Comparison of ENCODE assay signal across 44 cellular contexts in genomic region chr1:44161546-44161945, GRCh38. TPM values are rescaled to one million over a fixed set of nuclear protein-coding genes. Genes with fewer than 3 reads are reported as not detected.
"Had no signal": no experiment of that assay in that cellular context is flagged by ENCODE, and none has a peak within 500 bp of the region (broad histone marks: within the 10 kb centered on the region; RNA-seq: fewer than 3 reads in every experiment).

No MANE protein-coding gene starts in this region.

- H3K9me3 Mint-ChIP-seq: activated naive CD4-positive, alpha-beta T cell treated with anti-CD3 and anti-CD28 coated beads for 36 hours; activated naive CD4-positive, alpha-beta T cell treated with anti-CD3 and anti-CD28 coated beads, Interleukin-2, amount 10 ng/mL, durations not matched to agents 7 days and 5 days; activated naive CD4-positive, alpha-beta T cell treated with anti-CD3 and anti-CD28 coated beads, Interleukin-2, amount 50 U/mL, for 24 hours; activated naive CD4-positive, alpha-beta T cell treated with anti-CD3 and anti-CD28 coated beads, Interleukin-2, amount 50 U/mL, for 72 hours; activated naive CD8-positive, alpha-beta T cell treated with anti-CD3 and anti-CD28 coated beads, Interleukin-2, amount 10 ng/mL, durations not matched to agents 7 days and 5 days; activated T-helper 1 cell treated with anti-CD3 and anti-CD28 coated beads, Interleukin-12 subunit alpha, Interleukin-12 subunit beta, Interleukin-2, Interleukin-4 antibody, amounts not matched to agents 30 ng/mL and 10 ng/mL and 1 ng/mL, durations not matched to agents 14 hours and 24 hours and 36 hours; activated T-helper 17 cell treated with anti-CD3 and anti-CD28 coated beads, Interleukin-2, amount 50 U/mL, for 72 hours; activated T-helper 2 cell treated with anti-CD3 and anti-CD28 coated beads, Interferon-gamma antibody, Interleukin-2, Interleukin-4, amounts not matched to agents 10 μg/mL and 5 μg/mL and 100 μg/mL, durations not matched to agents 14 hours and 24 hours and 36 hours; central memory CD8-positive, alpha-beta T cell had no signal

- H3K27ac Mint-ChIP-seq: activated naive CD4-positive, alpha-beta T cell treated with anti-CD3 and anti-CD28 coated beads for 36 hours; activated naive CD4-positive, alpha-beta T cell treated with anti-CD3 and anti-CD28 coated beads, Interleukin-2, amount 10 ng/mL, durations not matched to agents 7 days and 5 days; activated naive CD4-positive, alpha-beta T cell treated with anti-CD3 and anti-CD28 coated beads, Interleukin-2, amount 50 U/mL, for 24 hours; activated naive CD4-positive, alpha-beta T cell treated with anti-CD3 and anti-CD28 coated beads, Interleukin-2, amount 50 U/mL, for 72 hours; activated naive CD8-positive, alpha-beta T cell; activated naive CD8-positive, alpha-beta T cell treated with anti-CD3 and anti-CD28 coated beads for 36 hours; activated naive CD8-positive, alpha-beta T cell treated with anti-CD3 and anti-CD28 coated beads, Interleukin-2, amount 10 ng/mL, durations not matched to agents 7 days and 5 days; activated naive CD8-positive, alpha-beta T cell treated with anti-CD3 and anti-CD28 coated beads, Interleukin-2, amount 50 U/mL, for 24 hours; activated T-cell treated with anti-CD3 and anti-CD28 coated beads, Interleukin-2, amount 50 U/mL, for 24 hours; activated T-cell treated with anti-CD3 and anti-CD28 coated beads, Interleukin-2, amount 50 U/mL, for 72 hours; activated T-helper 1 cell treated with anti-CD3 and anti-CD28 coated beads, Interleukin-12 subunit alpha, Interleukin-12 subunit beta, Interleukin-2, Interleukin-4 antibody, amounts not matched to agents 30 ng/mL and 10 ng/mL and 1 ng/mL, durations not matched to agents 14 hours and 24 hours and 36 hours; activated T-helper 17 cell treated with anti-CD3 and anti-CD28 coated beads, Interleukin-2, amount 50 U/mL, for 72 hours; activated T-helper 2 cell treated with anti-CD3 and anti-CD28 coated beads, Interferon-gamma antibody, Interleukin-2, Interleukin-4, amounts not matched to agents 10 μg/mL and 5 μg/mL and 100 μg/mL, durations not matched to agents 14 hours and 24 hours and 36 hours; brain had no signal

- H3K27ac ChIP-seq: adrenal gland, ascending aorta, body of pancreas, brain microvascular endothelial cell, breast epithelium, cardiac muscle cell had no signal

- H3K4me3 ChIP-seq: adrenal gland, ascending aorta, body of pancreas, breast epithelium, cardiac muscle cell had no signal

- H3K36me3 ChIP-seq: adrenal gland, ascending aorta, brain microvascular endothelial cell, breast epithelium, cardiac muscle cell had no signal

- H3K4me3 Mint-ChIP-seq: activated naive CD4-positive, alpha-beta T cell treated with anti-CD3 and anti-CD28 coated beads for 36 hours; activated naive CD4-positive, alpha-beta T cell treated with anti-CD3 and anti-CD28 coated beads, Interleukin-2, amount 10 ng/mL, durations not matched to agents 7 days and 5 days; activated naive CD4-positive, alpha-beta T cell treated with anti-CD3 and anti-CD28 coated beads, Interleukin-2, amount 50 U/mL, for 24 hours; activated naive CD8-positive, alpha-beta T cell; activated naive CD8-positive, alpha-beta T cell treated with anti-CD3 and anti-CD28 coated beads for 36 hours; activated naive CD8-positive, alpha-beta T cell treated with anti-CD3 and anti-CD28 coated beads, Interleukin-2, amount 10 ng/mL, durations not matched to agents 7 days and 5 days; activated naive CD8-positive, alpha-beta T cell treated with anti-CD3 and anti-CD28 coated beads, Interleukin-2, amount 50 U/mL, for 24 hours; activated T-cell treated with anti-CD3 and anti-CD28 coated beads, Interleukin-2, amount 50 U/mL, for 24 hours; activated T-cell treated with anti-CD3 and anti-CD28 coated beads, Interleukin-2, amount 50 U/mL, for 4 hours; activated T-cell treated with anti-CD3 and anti-CD28 coated beads, Interleukin-2, amount 50 U/mL, for 72 hours; activated T-helper 1 cell treated with anti-CD3 and anti-CD28 coated beads, Interleukin-12 subunit alpha, Interleukin-12 subunit beta, Interleukin-2, Interleukin-4 antibody, amounts not matched to agents 30 ng/mL and 10 ng/mL and 1 ng/mL, durations not matched to agents 14 hours and 24 hours and 36 hours; activated T-helper 17 cell treated with anti-CD3 and anti-CD28 coated beads, Interleukin-2, amount 50 U/mL, for 72 hours; brain; central memory CD8-positive, alpha-beta T cell had no signal

- H3K27me3 Mint-ChIP-seq: activated naive CD4-positive, alpha-beta T cell treated with anti-CD3 and anti-CD28 coated beads, Interleukin-2, amount 50 U/mL, for 24 hours; activated naive CD8-positive, alpha-beta T cell; activated naive CD8-positive, alpha-beta T cell treated with anti-CD3 and anti-CD28 coated beads for 36 hours; activated naive CD8-positive, alpha-beta T cell treated with anti-CD3 and anti-CD28 coated beads, Interleukin-2, amount 50 U/mL, for 24 hours had no signal

- H3K27me3 ChIP-seq: adrenal gland, ascending aorta, body of pancreas, brain microvascular endothelial cell, breast epithelium, cardiac muscle cell had no signal

- H3K36me3 Mint-ChIP-seq: activated naive CD4-positive, alpha-beta T cell treated with anti-CD3 and anti-CD28 coated beads, Interleukin-2, amount 10 ng/mL, durations not matched to agents 7 days and 5 days; activated naive CD4-positive, alpha-beta T cell treated with anti-CD3 and anti-CD28 coated beads, Interleukin-2, amount 50 U/mL, for 24 hours; activated naive CD4-positive, alpha-beta T cell treated with anti-CD3 and anti-CD28 coated beads, Interleukin-2, amount 50 U/mL, for 72 hours; activated naive CD8-positive, alpha-beta T cell treated with anti-CD3 and anti-CD28 coated beads, Interleukin-2, amount 10 ng/mL, durations not matched to agents 7 days and 5 days; brain had no signal

- H3K4me1 Mint-ChIP-seq: activated naive CD4-positive, alpha-beta T cell treated with anti-CD3 and anti-CD28 coated beads, Interleukin-2, amount 10 ng/mL, durations not matched to agents 7 days and 5 days; activated naive CD4-positive, alpha-beta T cell treated with anti-CD3 and anti-CD28 coated beads, Interleukin-2, amount 50 U/mL, for 24 hours; activated naive CD8-positive, alpha-beta T cell treated with anti-CD3 and anti-CD28 coated beads for 36 hours; activated naive CD8-positive, alpha-beta T cell treated with anti-CD3 and anti-CD28 coated beads, Interleukin-2, amount 10 ng/mL, durations not matched to agents 7 days and 5 days; activated naive CD8-positive, alpha-beta T cell treated with anti-CD3 and anti-CD28 coated beads, Interleukin-2, amount 50 U/mL, for 24 hours; activated T-helper 17 cell treated with anti-CD3 and anti-CD28 coated beads, Interleukin-2, amount 50 U/mL, for 72 hours; brain; central memory CD8-positive, alpha-beta T cell had no signal

- H3K4me1 ChIP-seq: adrenal gland, ascending aorta, body of pancreas, breast epithelium had no signal

- H3K9me3 ChIP-seq: adrenal gland, ascending aorta, body of pancreas, breast epithelium had no signal

- ATAC-seq: activated naive CD4-positive, alpha-beta T cell treated with anti-CD3 and anti-CD28 coated beads, Interleukin-2, amount 50 U/mL, for 72 hours; activated naive CD8-positive, alpha-beta T cell treated with anti-CD3 and anti-CD28 coated beads, Interleukin-2, amount 50 U/mL, for 24 hours; activated T-cell treated with anti-CD3 and anti-CD28 coated beads, Interleukin-2, amount 50 U/mL, for 4 hours; activated T-cell treated with anti-CD3 and anti-CD28 coated beads, Interleukin-2, amount 50 U/mL, for 72 hours; activated T-helper 17 cell treated with anti-CD3 and anti-CD28 coated beads, Interleukin-2, amount 50 U/mL, for 72 hours; body of pancreas had no signal

- DNase-seq: activated effector memory CD4-positive, alpha-beta T cell treated with anti-CD3 and anti-CD28 coated beads, Interleukin-2, amount 50 U/mL, for 16 hours; activated effector memory CD4-positive, alpha-beta T cell treated with Interleukin-2 at 50 U/mL for 16 hours; activated gamma-delta T cell; activated gamma-delta T cell treated with Interleukin-2 at 50 U/mL for 16 hours; activated naive CD4-positive, alpha-beta T cell; activated naive CD4-positive, alpha-beta T cell treated with anti-CD3 and anti-CD28 coated beads for 36 hours; activated naive CD4-positive, alpha-beta T cell treated with anti-CD3 and anti-CD28 coated beads, Interleukin-2, amount 10 ng/mL, durations not matched to agents 7 days and 5 days; activated naive CD4-positive, alpha-beta T cell treated with anti-CD3 and anti-CD28 coated beads, Interleukin-2, amount 50 U/mL, for 16 hours; activated naive CD4-positive, alpha-beta T cell treated with Interleukin-2 at 50 U/mL for 16 hours; activated naive CD8-positive, alpha-beta T cell treated with anti-CD3 and anti-CD28 coated beads for 36 hours; activated naive CD8-positive, alpha-beta T cell treated with anti-CD3 and anti-CD28 coated beads, Interleukin-2, amount 10 ng/mL, durations not matched to agents 7 days and 5 days; activated naive CD8-positive, alpha-beta T cell treated with anti-CD3 and anti-CD28 coated beads, Interleukin-2, amount 50 U/mL, for 24 hours; activated T-cell treated with anti-CD3 and anti-CD28 coated beads, Interleukin-2, amount 50 U/mL, for 1 hour; activated T-cell treated with anti-CD3 and anti-CD28 coated beads, Interleukin-2, amount 50 U/mL, for 24 hours; activated T-cell treated with anti-CD3 and anti-CD28 coated beads, Interleukin-2, amount 50 U/mL, for 4 hours; activated T-cell treated with anti-CD3 and anti-CD28 coated beads, Interleukin-2, amount 50 U/mL, for 48 hours; activated T-cell treated with anti-CD3 and anti-CD28 coated beads, Interleukin-2, amount 50 U/mL, for 72 hours; adrenal gland; amniotic stem cell; amygdala; anterior cingulate cortex; aorta; body of pancreas; brain microvascular endothelial cell; caudate nucleus; central memory CD4-positive, alpha-beta T cell; cerebellar nuclear complex had no signal

RNA-seq across cellular contexts. Expression of gene KLF18, which starts 20.1 kb away (rescaled TPM):
- total RNA-seq: activated naive CD4-positive, alpha-beta T cell treated with anti-CD3 and anti-CD28 coated beads for 36 hours; activated naive CD4-positive, alpha-beta T cell treated with anti-CD3 and anti-CD28 coated beads, Interleukin-2, amount 50 U/mL, for 72 hours; activated naive CD8-positive, alpha-beta T cell treated with anti-CD3 and anti-CD28 coated beads for 36 hours; activated naive CD8-positive, alpha-beta T cell treated with anti-CD3 and anti-CD28 coated beads, Interleukin-2, amount 10 ng/mL, durations not matched to agents 7 days and 5 days; activated T-cell treated with anti-CD3 and anti-CD28 coated beads, Interleukin-2, amount 50 U/mL, for 4 hours; activated T-cell treated with anti-CD3 and anti-CD28 coated beads, Interleukin-2, amount 50 U/mL, for 72 hours; activated T-helper 1 cell treated with anti-CD3 and anti-CD28 coated beads, Interleukin-12 subunit alpha, Interleukin-12 subunit beta, Interleukin-2, Interleukin-4 antibody, amounts not matched to agents 30 ng/mL and 10 ng/mL and 1 ng/mL, durations not matched to agents 14 hours and 24 hours and 36 hours; activated T-helper 17 cell treated with anti-CD3 and anti-CD28 coated beads, Interleukin-2, amount 50 U/mL, for 72 hours; activated T-helper 2 cell treated with anti-CD3 and anti-CD28 coated beads, Interferon-gamma antibody, Interleukin-2, Interleukin-4, amounts not matched to agents 10 μg/mL and 5 μg/mL and 100 μg/mL, durations not matched to agents 14 hours and 24 hours and 36 hours; adrenal gland; aorta; ascending aorta; astrocyte; body of pancreas; breast epithelium; bronchial epithelial cell; cardiac muscle cell; cardiac septum; cerebellum; chondrocyte had no signal
- polyA plus RNA-seq: adipose tissue, adrenal gland, aorta, cardiac muscle cell had no signal

RNA-seq across cellular contexts. Expression of gene KLF17, which starts 42.9 kb away (rescaled TPM):
- total RNA-seq: activated naive CD4-positive, alpha-beta T cell treated with anti-CD3 and anti-CD28 coated beads for 36 hours; activated naive CD4-positive, alpha-beta T cell treated with anti-CD3 and anti-CD28 coated beads, Interleukin-2, amount 50 U/mL, for 72 hours; activated naive CD8-positive, alpha-beta T cell treated with anti-CD3 and anti-CD28 coated beads for 36 hours; activated naive CD8-positive, alpha-beta T cell treated with anti-CD3 and anti-CD28 coated beads, Interleukin-2, amount 10 ng/mL, durations not matched to agents 7 days and 5 days; activated T-cell treated with anti-CD3 and anti-CD28 coated beads, Interleukin-2, amount 50 U/mL, for 4 hours; activated T-cell treated with anti-CD3 and anti-CD28 coated beads, Interleukin-2, amount 50 U/mL, for 72 hours; activated T-helper 1 cell treated with anti-CD3 and anti-CD28 coated beads, Interleukin-12 subunit alpha, Interleukin-12 subunit beta, Interleukin-2, Interleukin-4 antibody, amounts not matched to agents 30 ng/mL and 10 ng/mL and 1 ng/mL, durations not matched to agents 14 hours and 24 hours and 36 hours; activated T-helper 17 cell treated with anti-CD3 and anti-CD28 coated beads, Interleukin-2, amount 50 U/mL, for 72 hours; activated T-helper 2 cell treated with anti-CD3 and anti-CD28 coated beads, Interferon-gamma antibody, Interleukin-2, Interleukin-4, amounts not matched to agents 10 μg/mL and 5 μg/mL and 100 μg/mL, durations not matched to agents 14 hours and 24 hours and 36 hours; ascending aorta; body of pancreas; breast epithelium; bronchial epithelial cell; cardiac muscle cell; cardiac septum; cerebellum; chondrocyte had no signal
- polyA plus RNA-seq: cardiac muscle cell had no signal
